8 cellular contexts compared by ENCODE assay signal in genomic region chr9:29775491-29775890, GRCh38.
"Had no signal": no experiment of that assay in that cellular context is flagged by ENCODE, and none has a peak within 500 bp of the region (broad histone marks: within the 10 kb centered on the region; RNA-seq: fewer than 3 reads in every experiment).

No MANE protein-coding gene starts in this region.

- H3K36me3 ChIP-seq: HAP-1 had no signal

- H2AFZ ChIP-seq: GM23248 had no signal

- DNase-seq: GM23248, GOT3, H7, HFFc6 had no signal

- H3K4me3 ChIP-seq: GM23248, HAP-1 had no signal

- H3K4me1 ChIP-seq: HAP-1 had no signal

- H3K9me3 ChIP-seq: HAP-1 had no signal

- H3K9ac ChIP-seq: GM23248 had no signal

- H3K27ac ChIP-seq: GM23248, HL-60 had no signal

- ATAC-seq: HCT116, HepG2 had no signal
